Comparison of ENCODE assay signal across 1 cellular context in genomic region chr2:105126353-105126752, GRCh38.
TF ChIP-seq lines count a peak whose summit lies in the region.

No MANE protein-coding gene starts in this region.

TF ChIP-seq in GM23338, 12 proteins besides CTCF, POLR2A, EP300 and RAD21 (continued from another document):
- TF ChIP-seq ZNF462 (CRISPR knock-in tag; IDR thresholded peaks at IDR 0.05) (no peak), EZH2phosphoT487 (IDR thresholded peaks at IDR 0.05; ENCODE audit: unreplicated experiment) (no peak), EZH2 (IDR thresholded peaks at IDR 0.05; ENCODE audit: low read depth, unreplicated experiment) (no peak), STAT1 (IDR thresholded peaks at IDR 0.05; ENCODE audit: unreplicated experiment) (no peak), POLR2AphosphoS5 (IDR thresholded peaks at IDR 0.05; ENCODE audit: low read depth) (no peak), JUNB (IDR thresholded peaks at IDR 0.05; ENCODE audit: unreplicated experiment) (no peak)
